ENCODE assay signal across 8 cellular contexts in genomic region chr13:44141725-44142539, GRCh38.
DNase-seq lines count a peak whose midpoint lies in the region; ATAC-seq and TF ChIP-seq lines count a peak whose summit lies in the region.

No MANE protein-coding gene starts in this region.

- BruUV-seq in PC-3 (replicated peaks; lab: Mats Ljungman, UMichigan) = no TSS peak

- WGBS in esophagus squamous epithelium, 2 donors = 1 to 4% methylated on average over 5 to 30 of the region's 84 CpGs

- H4K20me1 ChIP-seq in PC-3 (ENCODE audit: low read length) = no peaks in the 10 kb centered on the region

- peak; percentile 100 for ATAC-seq in GM21576 (IDR thresholded peaks at IDR 0.05; ENCODE audit: unreplicated experiment)
- ATAC-seq in PC-3 = peak; percentile 95
- ATAC-seq in activated T-cell treated with anti-CD3 and anti-CD28 coated beads, Interleukin-2, amount 50 U/mL, for 72 hours (replicated peaks in 1 of 2) = peak; percentile 100

- H3K27me3 Mint-ChIP-seq in IgD-negative memory B cell = peaks cover 5% of the 10 kb centered on the region
- H3K27me3 Mint-ChIP-seq in activated T-cell treated with anti-CD3 and anti-CD28 coated beads, Interleukin-2, amount 50 U/mL, for 72 hours (ENCODE audit: low read depth) = peaks cover 18% of the 10 kb centered on the region

- H3K4me3 Mint-ChIP-seq in IgD-negative memory B cell = peak overlapping the region; percentile 87 to 96 (median 93)
- H3K4me3 Mint-ChIP-seq in activated T-cell treated with anti-CD3 and anti-CD28 coated beads, Interleukin-2, amount 50 U/mL, for 72 hours = peak overlapping the region; percentile 93 to 96

- intact Hi-C loops in PC-3 (cut with micrococcal nuclease) = loop anchor here (1.0 to 5.0 kb wide), 5 partner anchors 77 to 293 kb away; no protein-coding TSS in a partner anchor
- intact Hi-C loops in esophagus squamous epithelium (cut with DNase I) = no loop called here

- peak in 3 of 4 donors; percentile 63 to 95 (median 66) for TF ChIP-seq POLR2A in esophagus squamous epithelium (IDR thresholded peaks at IDR 0.05)

- H3K79me2 ChIP-seq in PC-3 (ENCODE audit: low read length) = no peaks in the 10 kb centered on the region

- no peaks in the 10 kb centered on the region for H3K36me3 ChIP-seq in PC-3 (ENCODE audit: low read depth, low read length)
- H3K36me3 ChIP-seq in esophagus squamous epithelium = no peaks in the 10 kb centered on the region

- no peaks in the 10 kb centered on the region for H3K9me2 ChIP-seq in PC-3 (replicated peaks; ENCODE audit: low read length)

- POLR2A ChIA-PET in PC-3 (lab: Charles Lee; ENCODE audit: unreplicated experiment) = interaction anchor here (0.7 to 0.9 kb wide), 4 partner anchors 19 to 295 kb away, joined by 5 to 27 read pairs (median 16); no protein-coding TSS in a partner anchor

- peak overlapping the region; percentile 28 to 94 (median 83) for H3K27ac Mint-ChIP-seq in IgD-negative memory B cell
- H3K27ac Mint-ChIP-seq in activated T-cell treated with anti-CD3 and anti-CD28 coated beads, Interleukin-2, amount 50 U/mL, for 72 hours = peak overlapping the region; percentile 94

- H3K27me3 ChIP-seq in PC-3 (ENCODE audit: low read length) = no peaks in the 10 kb centered on the region
- H3K27me3 ChIP-seq in esophagus squamous epithelium = no peaks in the 10 kb centered on the region

- H3K27ac ChIP-seq in PC-3 (ENCODE audit: low read length) = peak overlapping the region; percentile 84
- peak overlapping the region; percentile 88 to 97 (median 92) for H3K27ac ChIP-seq in esophagus squamous epithelium

- CTCF ChIA-PET in PC-3 (lab: Charles Lee) = interaction anchor here (0.7 to 1.0 kb wide), 2 partner anchors 15 to 295 kb away, joined by 3 to 6 read pairs; no protein-coding TSS in a partner anchor

- H3K9ac ChIP-seq in PC-3 (ENCODE audit: low read length) = peak overlapping the region; percentile 91

- no peaks in the 10 kb centered on the region for H3K9me3 ChIP-seq in PC-3 (ENCODE audit: low read length)
- no peaks in the 10 kb centered on the region for H3K9me3 ChIP-seq in esophagus squamous epithelium

- peak; percentile 90 for DNase-seq in DMS153 treated with DMSO at 0.1 percent for 48 hours (lab: John Stamatoyannopoulos, UW; ENCODE audit: unreplicated experiment)
- DNase-seq in PC-3 = peak; percentile 93
- DNase-seq in activated T-cell treated with anti-CD3 and anti-CD28 coated beads, Interleukin-2, amount 50 U/mL, for 72 hours = peak; percentile 96 to 99
- peak; percentile 86 for DNase-seq in esophagus squamous epithelium (lab: John Stamatoyannopoulos, UW)
- DNase-seq in myocyte (ENCODE audit: low read depth) = peak; percentile 98
- peak; percentile 90 to 91 for DNase-seq in stimulated activated CD8-positive, alpha-beta memory T cell treated with anti-CD3 and anti-CD28 coated beads, Interleukin-7, amount 100 ng/mL, for 48 hours (ENCODE audit: extremely low read depth in 1 of 2, low read depth in 1 of 2)

- peaks cover 0 to 5% (median 2%) of the 10 kb centered on the region in 3 donors for H3K9me3 Mint-ChIP-seq in IgD-negative memory B cell
- no peaks in the 10 kb centered on the region for H3K9me3 Mint-ChIP-seq in activated T-cell treated with anti-CD3 and anti-CD28 coated beads, Interleukin-2, amount 50 U/mL, for 72 hours

- no peaks in the 10 kb centered on the region for H3K36me3 Mint-ChIP-seq in IgD-negative memory B cell
- H3K36me3 Mint-ChIP-seq in activated T-cell treated with anti-CD3 and anti-CD28 coated beads, Interleukin-2, amount 50 U/mL, for 72 hours (ENCODE audit: insufficient read depth in 2 of 2) = no peaks in the 10 kb centered on the region

- H3F3A ChIP-seq in PC-3 (ENCODE audit: low read length, unreplicated experiment) = no peaks in the 10 kb centered on the region

- TF ChIP-seq CTCF in PC-3 (conservative IDR thresholded peaks at IDR 0.05; ENCODE audit: low read depth, low read length) (no peak), esophagus squamous epithelium (IDR thresholded peaks at IDR 0.05) (peak in 4 of 6 experiments; percentile 15 to 44 (median 41))

- peaks cover 6 to 24% (median 15%) of the 10 kb centered on the region in 3 donors for H3K4me1 Mint-ChIP-seq in IgD-negative memory B cell
- peaks cover 29% of the 10 kb centered on the region for H3K4me1 Mint-ChIP-seq in activated T-cell treated with anti-CD3 and anti-CD28 coated beads, Interleukin-2, amount 50 U/mL, for 72 hours (ENCODE audit: low read depth)

- peak overlapping the region; percentile 95 for H3K4me2 ChIP-seq in PC-3 (ENCODE audit: low read length)

- peak overlapping the region; percentile 87 for H2AFZ ChIP-seq in PC-3 (ENCODE audit: low read length)

- H3K4me3 ChIP-seq in PC-3 (ENCODE audit: low read length) (peak overlapping the region; percentile 75), esophagus squamous epithelium (peak overlapping the region; percentile 36 to 73 (median 56))

- H3K4me1 ChIP-seq in PC-3 (ENCODE audit: insufficient read depth, low read length) = peaks cover 29% of the 10 kb centered on the region
- H3K4me1 ChIP-seq in esophagus squamous epithelium = peaks cover 0 to 16% (median 6%) of the 10 kb centered on the region in 3 donors

Comparison
In these comparisons a context has a peak if more than half of its experiments do, and no peak if none do; other contexts are left out.
1. Peak in every context shown above with its lines: DNase-seq, ATAC-seq, H3K4me3 ChIP-seq and H3K27ac ChIP-seq.